ENCODE assay signal across 21 cellular contexts in the genomic region with DNA sequence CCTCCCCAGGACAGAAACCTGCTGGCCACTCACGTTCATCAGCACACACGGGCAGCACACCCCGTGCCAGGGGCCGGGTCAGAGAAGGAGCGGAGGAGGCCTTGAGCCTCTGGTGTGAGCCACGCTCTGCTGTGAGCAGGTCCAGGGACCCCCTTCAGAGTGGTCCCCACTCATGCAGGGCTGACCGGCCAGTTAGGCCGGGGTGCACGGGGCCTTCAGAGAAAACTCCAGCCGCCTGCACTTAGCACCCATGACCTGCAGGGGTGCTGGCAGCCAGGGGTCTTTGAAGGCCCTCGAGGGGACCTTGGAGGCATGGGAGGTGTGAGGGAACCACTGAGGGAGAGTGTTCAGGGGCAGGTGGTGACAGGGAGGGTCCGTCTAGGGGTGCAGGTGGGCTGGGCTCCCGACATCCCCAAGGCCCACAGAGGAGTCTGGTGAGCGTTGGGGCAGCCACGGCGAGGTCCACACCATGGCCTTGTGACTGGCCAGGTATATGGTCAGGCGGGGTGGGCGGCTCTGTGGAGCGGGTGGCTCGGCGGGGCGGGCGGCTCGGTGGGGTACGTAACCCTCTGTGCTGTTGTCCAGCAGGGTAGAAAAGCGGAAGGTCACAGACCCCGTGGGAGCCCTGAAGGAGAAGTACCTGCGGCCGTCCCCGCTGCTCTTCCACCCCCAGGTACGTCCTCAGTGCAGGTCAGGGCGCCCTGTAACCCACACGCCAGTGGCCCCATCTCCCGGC. TPM values are rescaled to one million over a fixed set of nuclear protein-coding genes. Genes with fewer than 3 reads are reported as not detected.
"Had no signal": no experiment of that assay in that cellular context is flagged by ENCODE, and none has a peak within 500 bp of the region (broad histone marks: within the 10 kb centered on the region; RNA-seq: fewer than 3 reads in every experiment).

No MANE protein-coding gene starts in this region.

- H3K27ac ChIP-seq: hepatocyte, prostate gland, sigmoid colon, SK-N-MC, testis had no signal

- H3K27me3 ChIP-seq: hepatocyte, testis, upper lobe of left lung had no signal

- H3K79me2 ChIP-seq: hepatocyte had no signal

- H3K4me1 ChIP-seq: prostate gland, sigmoid colon had no signal

- DNase-seq: activated CD4-positive, alpha-beta T cell treated with anti-CD3 and anti-CD28 coated beads, Interleukin-2, amount 50 U/mL, for 1 hour; activated CD8-positive, alpha-beta memory T cell treated with anti-CD3 and anti-CD28 coated beads, Interleukin-2, amount 50 U/mL, for 4 hours; activated naive CD4-positive, alpha-beta T cell treated with anti-CD3 and anti-CD28 coated beads, Interleukin-2, amount 10 ng/mL, durations not matched to agents 7 days and 5 days; activated naive CD8-positive, alpha-beta T cell treated with anti-CD3 and anti-CD28 coated beads, Interleukin-2, amount 50 U/mL, for 24 hours; activated T-cell treated with anti-CD3 and anti-CD28 coated beads, Interleukin-2, amount 50 U/mL, for 4 hours; anterior cingulate cortex; cortex of kidney; sigmoid colon; stimulated activated CD4-positive, alpha-beta T cell treated with anti-CD3 and anti-CD28 coated beads, Interleukin-4, amount 100 ng/mL, for 24 hours; T-helper 9 cell; testis had no signal

- H3K9me3 ChIP-seq: prostate gland, testis had no signal

- H3K4me2 ChIP-seq: hepatocyte had no signal

- H3K27ac Mint-ChIP-seq: activated naive CD4-positive, alpha-beta T cell treated with anti-CD3 and anti-CD28 coated beads, Interleukin-2, amount 10 ng/mL, durations not matched to agents 7 days and 5 days; activated naive CD8-positive, alpha-beta T cell treated with anti-CD3 and anti-CD28 coated beads, Interleukin-2, amount 50 U/mL, for 24 hours; nephron; stimulated activated memory B cell treated with anti-CD40 and anti-IgM and Interleukin-4, amounts not matched to agents 10 μg/mL and 1 μg/mL and 100 μg/mL, for 72 hours had no signal

- H3K4me3 Mint-ChIP-seq: activated naive CD4-positive, alpha-beta T cell treated with anti-CD3 and anti-CD28 coated beads, Interleukin-2, amount 10 ng/mL, durations not matched to agents 7 days and 5 days; activated naive CD8-positive, alpha-beta T cell treated with anti-CD3 and anti-CD28 coated beads, Interleukin-2, amount 50 U/mL, for 24 hours; activated T-cell treated with anti-CD3 and anti-CD28 coated beads, Interleukin-2, amount 50 U/mL, for 4 hours; nephron; stimulated activated memory B cell treated with anti-CD40 and anti-IgM and Interleukin-4, amounts not matched to agents 10 μg/mL and 1 μg/mL and 100 μg/mL, for 72 hours had no signal

- ATAC-seq: activated CD4-positive, CD25-positive, alpha-beta regulatory T cell treated with anti-CD3 and anti-CD28 coated beads, Interleukin-2, amount 50 U/mL, for 24 hours; activated naive CD8-positive, alpha-beta T cell treated with anti-CD3 and anti-CD28 coated beads, Interleukin-2, amount 50 U/mL, for 24 hours; activated T-cell treated with anti-CD3 and anti-CD28 coated beads, Interleukin-2, amount 50 U/mL, for 4 hours; stimulated activated memory B cell treated with anti-CD40 and anti-IgM and Interleukin-4, amounts not matched to agents 10 μg/mL and 1 μg/mL and 100 μg/mL, for 72 hours had no signal

- H3K36me3 Mint-ChIP-seq: activated naive CD4-positive, alpha-beta T cell treated with anti-CD3 and anti-CD28 coated beads, Interleukin-2, amount 10 ng/mL, durations not matched to agents 7 days and 5 days; stimulated activated memory B cell treated with anti-CD40 and anti-IgM and Interleukin-4, amounts not matched to agents 10 μg/mL and 1 μg/mL and 100 μg/mL, for 72 hours had no signal

- H3K9me3 Mint-ChIP-seq: activated naive CD8-positive, alpha-beta T cell treated with anti-CD3 and anti-CD28 coated beads, Interleukin-2, amount 50 U/mL, for 24 hours; activated T-cell treated with anti-CD3 and anti-CD28 coated beads, Interleukin-2, amount 50 U/mL, for 4 hours; nephron; stimulated activated memory B cell treated with anti-CD40 and anti-IgM and Interleukin-4, amounts not matched to agents 10 μg/mL and 1 μg/mL and 100 μg/mL, for 72 hours had no signal

- H2AFZ ChIP-seq: hepatocyte had no signal

- H3K4me1 Mint-ChIP-seq: activated naive CD4-positive, alpha-beta T cell treated with anti-CD3 and anti-CD28 coated beads, Interleukin-2, amount 10 ng/mL, durations not matched to agents 7 days and 5 days; activated naive CD8-positive, alpha-beta T cell treated with anti-CD3 and anti-CD28 coated beads, Interleukin-2, amount 50 U/mL, for 24 hours; nephron; stimulated activated memory B cell treated with anti-CD40 and anti-IgM and Interleukin-4, amounts not matched to agents 10 μg/mL and 1 μg/mL and 100 μg/mL, for 72 hours had no signal

- H3K4me3 ChIP-seq: esophagus muscularis mucosa, hepatocyte, lung, prostate gland, sigmoid colon, SK-N-MC, testis, upper lobe of left lung had no signal

- H3K36me3 ChIP-seq: prostate gland, sigmoid colon had no signal

- H3K27me3 Mint-ChIP-seq: activated naive CD4-positive, alpha-beta T cell treated with anti-CD3 and anti-CD28 coated beads, Interleukin-2, amount 10 ng/mL, durations not matched to agents 7 days and 5 days; activated naive CD8-positive, alpha-beta T cell treated with anti-CD3 and anti-CD28 coated beads, Interleukin-2, amount 50 U/mL, for 24 hours had no signal

RNA-seq across cellular contexts. Expression of gene ARHGEF16, which starts 40.3 kb away (rescaled TPM):
- total RNA-seq: osteoblast had no signal
